ENCODE assay signal across 11 cellular contexts in genomic region chr18:35661483-35662146, GRCh38.
A peak's percentile ranks its signal among the peaks of the same experiment; 100 is the strongest.
DNase-seq lines count a peak whose midpoint lies in the region; ATAC-seq, FAIRE-seq and TF ChIP-seq lines count a peak whose summit lies in the region.
"Had no signal": no experiment of that assay in that cellular context is flagged by ENCODE, and none has a peak within 500 bp of the region (broad histone marks: within the 10 kb centered on the region; RNA-seq: fewer than 3 reads in every experiment).

No MANE protein-coding gene starts in this region.

- no peak overlapping the region for H2BK5ac ChIP-seq in H1 (ENCODE audit: low read depth, low read length)

- no peak overlapping the region for H3K18ac ChIP-seq in H1 (ENCODE audit: extremely low read depth, low read length)

- no peak overlapping the region for H2BK12ac ChIP-seq in H1 (ENCODE audit: low read depth, low read length)

- DNase-seq in GM12865 (ENCODE audit: low read depth), result peak; percentile 14
- DNase-seq in NCI-H1694 treated with DMSO at 0.1 percent for 48 hours (lab: John Stamatoyannopoulos, UW), result peak; percentile 3
- DNase-seq in H1 (ENCODE audit: low read depth in 1 of 2, low spot score in 2 of 2), result no peak
- no peak for DNase-seq in SIG-M5 treated with dmso at 0.1 percent for 504 hours (lab: John Stamatoyannopoulos, UW; ENCODE audit: unreplicated experiment)
- DNase-seq in Peyer's patch, result no peak
- DNase-seq: activated naive CD8-positive, alpha-beta T cell treated with anti-CD3 and anti-CD28 coated beads for 36 hours; CD8-positive, alpha-beta memory T cell; NCI-H524 treated with DMSO at 0.1 percent for 48 hours had no signal

- H3K27me3 ChIP-seq in H1 (replicated peaks in 1 of 4; ENCODE audit: control insufficient read depth in 3 of 4, extremely low read depth in 1 of 4, insufficient read depth in 3 of 4, low read length in 3 of 4), result no peaks in the 10 kb centered on the region
- no peaks in the 10 kb centered on the region for H3K27me3 ChIP-seq in Peyer's patch

- no peak overlapping the region for H3K23ac ChIP-seq in H1 (ENCODE audit: insufficient read length)

- no peak overlapping the region for H3K56ac ChIP-seq in H1 (replicated peaks; ENCODE audit: insufficient read length, low read depth, low read length)

- CTCF ChIA-PET in H1 (lab: Charles Lee; ENCODE audit: partially characterized antibody), result interaction anchor here (0.9 to 1.1 kb wide), 6 partner anchors 10 to 275 kb away, joined by 3 to 5 read pairs (median 3); no protein-coding TSS in a partner anchor

- no peaks in the 10 kb centered on the region; a peak in 1 of 4 replicates for H3K79me2 ChIP-seq in H1 (ENCODE audit: control insufficient read depth in 1 of 2, insufficient read depth in 2 of 2, low read length in 2 of 2)

- TF ChIP-seq CTCF in 22Rv1 (IDR thresholded peaks at IDR 0.05) (peak; percentile 28; the same call in 1 of the 2 replicates), GM12865 (IDR thresholded peaks at IDR 0.05; ENCODE audit: insufficient read depth, low read depth, low read length, missing control alignments) (no peak), H1 (IDR thresholded peaks at IDR 0.05; ENCODE audit: control extremely low read depth in 1 of 3, insufficient read depth in 1 of 3, low read depth in 1 of 3, low read length in 3 of 3) (no peak), Peyer's patch (IDR thresholded peaks at IDR 0.05) (peak in 2 of 6 experiments; percentile 4 to 17)

- no peak overlapping the region for H4K5ac ChIP-seq in H1 (ENCODE audit: insufficient read length, low read depth, low read length)

- ATAC-seq in GM19397 (IDR thresholded peaks at IDR 0.05; ENCODE audit: unreplicated experiment) (no peak), HG02970 (IDR thresholded peaks at IDR 0.05; ENCODE audit: low FRiP score, unreplicated experiment) (no peak)

- POLR2A ChIA-PET in H1 (lab: Charles Lee; ENCODE audit: partially characterized antibody), result no interaction called here

- H3K9ac ChIP-seq in H1 (replicated peaks in 1 of 4; ENCODE audit: extremely low read depth in 1 of 4, low read depth in 3 of 4, low read length in 3 of 4), result peak overlapping the region in 1 of 4 experiments; percentile 34; a peak in 1 of 7 replicates

- H4K8ac ChIP-seq in H1 (ENCODE audit: extremely low read depth, insufficient read depth, low read length), result no peak overlapping the region

- no peak for FAIRE-seq in H1 (lab: Jason Lieb, UNC)

- no peak overlapping the region for H3K14ac ChIP-seq in H1 (ENCODE audit: insufficient read length)

- H2BK15ac ChIP-seq in H1 (ENCODE audit: low read length), result no peak overlapping the region

- peak; percentile 44 to 45 for TF ChIP-seq RAD21 in H1 (IDR thresholded peaks at IDR 0.05 in 1 of 2, conservative IDR thresholded peaks at IDR 0.05 in 1 of 2; ENCODE audit: low read depth in 2 of 2, low read length in 2 of 2)

- WGBS in H1 (ENCODE audit: extremely low coverage in 1 of 2, insufficient coverage in 1 of 2, insufficient read length in 1 of 2, insufficient replicate concordance in 2 of 2, low coverage in 1 of 2, low lambda C conversion rate in 2 of 2, missing lambda C conversion rate in 1 of 2), 2 experiments, result 47% methylated on average over 5 of the region's 5 CpGs; no CpG with 5 or more reads in 1 of the 2 experiments

- H3K4me3 ChIP-seq in GM12865 (ENCODE audit: low read depth, low read length) (no peak overlapping the region), H1 (ENCODE audit: extremely low read depth in 1 of 4, insufficient read depth in 2 of 4, low read depth in 3 of 4, low read length in 4 of 4) (no peak overlapping the region), Peyer's patch (no peak overlapping the region)

- no peak overlapping the region for H2BK20ac ChIP-seq in H1 (ENCODE audit: low read length)

- no peak overlapping the region for H3K4ac ChIP-seq in H1 (replicated peaks; ENCODE audit: insufficient read length, low read depth, low read length)

- H3K9me3 ChIP-seq in H1 (ENCODE audit: insufficient read depth in 2 of 2, low read depth in 1 of 2, low read length in 1 of 2), result no peaks in the 10 kb centered on the region
- no peaks in the 10 kb centered on the region for H3K9me3 ChIP-seq in Peyer's patch

- no peaks in the 10 kb centered on the region for H3K23me2 ChIP-seq in H1 (ENCODE audit: low read depth, low read length)

- H2AK5ac ChIP-seq in H1 (ENCODE audit: low read depth, low read length), result no peak overlapping the region

- no peak overlapping the region for H3K4me2 ChIP-seq in H1 (ENCODE audit: insufficient read depth in 1 of 2, low read depth in 2 of 2, low read length in 2 of 2)

- TF ChIP-seq EP300 in H1 (IDR thresholded peaks at IDR 0.05; ENCODE audit: borderline replicate concordance in 1 of 2, low read depth in 2 of 2, low read length in 2 of 2), result no peak

- H2BK120ac ChIP-seq in H1 (replicated peaks; ENCODE audit: low read depth, low read length), result no peak overlapping the region

- no peak overlapping the region for H2AFZ ChIP-seq in H1 (ENCODE audit: low read length)

- H3K79me1 ChIP-seq in H1 (ENCODE audit: low read depth, low read length), result peaks cover under 1% of the 10 kb centered on the region; the same call in 1 of the 2 replicates

- peaks cover 0 to 8% (median 1%) of the 10 kb centered on the region in 4 experiments; a peak in 2 of 8 replicates for H3K36me3 ChIP-seq in H1 (ENCODE audit: control insufficient read depth in 2 of 4, insufficient read depth in 4 of 4, low read length in 3 of 4)
- peaks cover 0 to 12% (median 0%) of the 10 kb centered on the region in 3 donors for H3K36me3 ChIP-seq in Peyer's patch

- TF ChIP-seq POLR2A in H1 (IDR thresholded peaks at IDR 0.05; ENCODE audit: control extremely low read depth in 1 of 2, low read depth in 2 of 2, low read length in 2 of 2) (no peak), Peyer's patch (IDR thresholded peaks at IDR 0.05) (no peak)

- H3K27ac ChIP-seq in 22Rv1, result no peak overlapping the region
- H3K27ac ChIP-seq in H1 (ENCODE audit: low read depth, low read length), result no peak overlapping the region
- no peak overlapping the region for H3K27ac ChIP-seq in Peyer's patch

- H4K20me1 ChIP-seq in H1 (replicated peaks in 1 of 2; ENCODE audit: control insufficient read depth in 1 of 2, insufficient read depth in 2 of 2, low read length in 2 of 2), result no peaks in the 10 kb centered on the region

- H4K91ac ChIP-seq in H1 (replicated peaks; ENCODE audit: insufficient read length, low read length), result no peak overlapping the region

- H3K4me1 ChIP-seq in H1 (replicated peaks in 1 of 4; ENCODE audit: control insufficient read depth in 3 of 4, insufficient read depth in 4 of 4, low read length in 3 of 4) (peaks cover 0 to 5% (median 2%) of the 10 kb centered on the region in 4 experiments; a peak in 2 of 7 replicates), Peyer's patch (no peaks in the 10 kb centered on the region)

TF ChIP-seq in H1, 55 proteins besides CTCF, POLR2A, EP300 and RAD21:
- TF ChIP-seq FOSL1 (IDR thresholded peaks at IDR 0.05; ENCODE audit: insufficient read depth, low read depth, low read length), result no peak
- TF ChIP-seq CHD2 (IDR thresholded peaks at IDR 0.05; ENCODE audit: low read length), result no peak

Comparison
In these comparisons a context has a peak if more than half of its experiments do, and no peak if none do; other contexts are left out.
1. DNase-seq: peak in GM12865 (single experiment) and NCI-H1694 treated with DMSO at 0.1 percent for 48 hours (single experiment); none in H1 (0 of 2), SIG-M5 treated with dmso at 0.1 percent for 504 hours (single experiment) and Peyer's patch (0 of 3).